2 cellular contexts compared by ENCODE assay signal in the genomic region with DNA sequence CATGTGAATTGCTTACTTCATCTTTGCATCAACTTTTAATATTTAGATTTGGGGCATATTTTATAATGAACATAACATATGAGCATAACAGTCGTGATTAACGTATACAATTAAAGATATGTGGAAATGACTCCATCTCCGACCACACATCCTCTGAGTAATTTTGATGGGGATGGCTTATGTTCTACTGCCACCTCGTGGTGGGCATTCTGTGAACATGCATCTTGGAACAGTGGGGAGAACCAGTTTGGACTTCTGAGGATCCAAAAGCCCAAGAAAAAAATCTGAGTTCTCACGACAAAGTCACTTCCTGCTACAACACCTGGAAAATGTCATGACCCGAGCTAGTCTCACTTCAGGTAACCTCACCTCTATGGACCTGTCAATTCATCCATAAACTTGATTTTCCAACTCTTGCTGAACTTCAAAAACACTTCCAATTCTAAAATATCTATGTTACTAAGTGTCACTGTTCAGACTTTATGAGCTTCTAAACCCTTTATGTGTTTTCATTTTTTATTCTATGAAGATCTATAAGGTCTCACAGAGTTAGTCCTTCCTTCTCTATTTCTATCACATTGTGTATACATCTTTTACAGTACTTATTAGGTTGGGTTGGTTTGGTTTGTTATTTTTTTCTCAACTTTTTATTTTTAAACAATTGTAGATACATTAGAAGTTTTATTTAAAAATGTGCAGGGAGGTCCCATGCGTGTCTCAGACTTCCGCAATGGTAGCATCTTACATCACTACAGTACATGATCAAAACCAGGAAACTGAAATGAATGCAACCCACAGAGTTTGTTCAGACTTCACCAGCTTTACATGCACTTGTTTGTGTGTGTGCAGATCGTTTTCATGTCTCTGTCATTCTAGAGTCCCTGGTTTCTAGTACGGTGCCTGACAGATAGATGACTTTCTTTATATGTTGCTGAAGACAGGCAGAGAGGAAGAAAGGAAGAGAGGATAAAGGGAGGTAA.
TF ChIP-seq lines count a peak whose summit lies in the region.

No MANE protein-coding gene starts in this region.

TF ChIP-seq in IMR-90, 13 proteins besides CTCF, POLR2A, EP300 and RAD21:
- TF ChIP-seq, protein P1, sequence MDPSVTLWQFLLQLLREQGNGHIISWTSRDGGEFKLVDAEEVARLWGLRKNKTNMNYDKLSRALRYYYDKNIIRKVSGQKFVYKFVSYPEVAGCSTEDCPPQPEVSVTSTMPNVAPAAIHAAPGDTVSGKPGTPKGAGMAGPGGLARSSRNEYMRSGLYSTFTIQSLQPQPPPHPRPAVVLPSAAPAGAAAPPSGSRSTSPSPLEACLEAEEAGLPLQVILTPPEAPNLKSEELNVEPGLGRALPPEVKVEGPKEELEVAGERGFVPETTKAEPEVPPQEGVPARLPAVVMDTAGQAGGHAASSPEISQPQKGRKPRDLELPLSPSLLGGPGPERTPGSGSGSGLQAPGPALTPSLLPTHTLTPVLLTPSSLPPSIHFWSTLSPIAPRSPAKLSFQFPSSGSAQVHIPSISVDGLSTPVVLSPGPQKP (IDR thresholded peaks at IDR 0.05; ENCODE audit: borderline replicate concordance, low read depth, low read length) = no peak
- peak; percentile 27; the same call in 1 of the 2 replicates for TF ChIP-seq CEBPB (IDR thresholded peaks at IDR 0.05; ENCODE audit: low read depth, low read length)
- TF ChIP-seq SMC3 (IDR thresholded peaks at IDR 0.05; ENCODE audit: low read depth, low read length) = peak; percentile 75

TF ChIP-seq in neural cell, 6 proteins besides CTCF, POLR2A, EP300 and RAD21:
- TF ChIP-seq MXI1 (conservative IDR thresholded peaks at IDR 0.05; ENCODE audit: poor library complexity, severe bottlenecking) (no peak), POLR2AphosphoS5 (IDR thresholded peaks at IDR 0.05) (no peak), TAF1 (IDR thresholded peaks at IDR 0.05; ENCODE audit: low read depth) (no peak), SMC3 (conservative IDR thresholded peaks at IDR 0.05; ENCODE audit: poor library complexity) (peak; percentile 99), EZH2 (IDR thresholded peaks at IDR 0.05; ENCODE audit: borderline replicate concordance, insufficient read depth, low read length, poor library complexity, severe bottlenecking) (no peak)
- TF ChIP-seq, protein P2, sequence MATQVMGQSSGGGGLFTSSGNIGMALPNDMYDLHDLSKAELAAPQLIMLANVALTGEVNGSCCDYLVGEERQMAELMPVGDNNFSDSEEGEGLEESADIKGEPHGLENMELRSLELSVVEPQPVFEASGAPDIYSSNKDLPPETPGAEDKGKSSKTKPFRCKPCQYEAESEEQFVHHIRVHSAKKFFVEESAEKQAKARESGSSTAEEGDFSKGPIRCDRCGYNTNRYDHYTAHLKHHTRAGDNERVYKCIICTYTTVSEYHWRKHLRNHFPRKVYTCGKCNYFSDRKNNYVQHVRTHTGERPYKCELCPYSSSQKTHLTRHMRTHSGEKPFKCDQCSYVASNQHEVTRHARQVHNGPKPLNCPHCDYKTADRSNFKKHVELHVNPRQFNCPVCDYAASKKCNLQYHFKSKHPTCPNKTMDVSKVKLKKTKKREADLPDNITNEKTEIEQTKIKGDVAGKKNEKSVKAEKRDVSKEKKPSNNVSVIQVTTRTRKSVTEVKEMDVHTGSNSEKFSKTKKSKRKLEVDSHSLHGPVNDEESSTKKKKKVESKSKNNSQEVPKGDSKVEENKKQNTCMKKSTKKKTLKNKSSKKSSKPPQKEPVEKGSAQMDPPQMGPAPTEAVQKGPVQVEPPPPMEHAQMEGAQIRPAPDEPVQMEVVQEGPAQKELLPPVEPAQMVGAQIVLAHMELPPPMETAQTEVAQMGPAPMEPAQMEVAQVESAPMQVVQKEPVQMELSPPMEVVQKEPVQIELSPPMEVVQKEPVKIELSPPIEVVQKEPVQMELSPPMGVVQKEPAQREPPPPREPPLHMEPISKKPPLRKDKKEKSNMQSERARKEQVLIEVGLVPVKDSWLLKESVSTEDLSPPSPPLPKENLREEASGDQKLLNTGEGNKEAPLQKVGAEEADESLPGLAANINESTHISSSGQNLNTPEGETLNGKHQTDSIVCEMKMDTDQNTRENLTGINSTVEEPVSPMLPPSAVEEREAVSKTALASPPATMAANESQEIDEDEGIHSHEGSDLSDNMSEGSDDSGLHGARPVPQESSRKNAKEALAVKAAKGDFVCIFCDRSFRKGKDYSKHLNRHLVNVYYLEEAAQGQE (IDR thresholded peaks at IDR 0.05; ENCODE audit: borderline replicate concordance) = no peak
